In genomic region chr10:62784537-62784936, GRCh38 we compare ENCODE assay signal across 1 cellular context. TPM values are rescaled to one million over a fixed set of nuclear protein-coding genes. Genes with fewer than 3 reads are reported as not detected.
"Had no signal": no experiment of that assay in that cellular context is flagged by ENCODE, and none has a peak within 500 bp of the region (broad histone marks: within the 10 kb centered on the region; RNA-seq: fewer than 3 reads in every experiment).

No MANE protein-coding gene starts in this region.

RNA-seq across cellular contexts. Expression of gene EGR2, which starts 31.6 kb away (rescaled TPM):
- total RNA-seq: G401 had no signal
